28 cellular contexts compared by ENCODE assay signal in the genomic region with DNA sequence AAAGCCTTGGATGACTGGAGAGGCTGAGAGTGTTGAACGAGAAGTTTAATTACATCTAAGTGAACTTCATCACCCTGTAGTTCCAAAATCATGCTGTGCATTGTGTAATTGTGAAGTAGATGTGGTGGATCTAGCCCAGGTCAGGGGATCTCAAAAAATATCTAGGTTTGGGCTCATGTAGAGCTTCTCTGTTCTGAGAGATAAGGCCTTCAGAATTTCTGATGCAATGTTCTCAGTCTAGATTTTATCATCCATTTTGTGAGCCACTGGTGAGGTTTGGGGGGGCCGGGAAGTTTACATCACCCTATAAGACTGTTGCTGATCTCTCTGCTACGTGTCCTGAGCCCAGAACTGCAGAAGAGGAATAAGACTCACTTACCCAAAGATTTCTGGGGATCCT.
"Had no signal": no experiment of that assay in that cellular context is flagged by ENCODE, and none has a peak within 500 bp of the region (broad histone marks: within the 10 kb centered on the region; RNA-seq: fewer than 3 reads in every experiment).

No MANE protein-coding gene starts in this region.

- H3K4me3 ChIP-seq: neural progenitor cell, ovary, psoas muscle, right lobe of liver, sigmoid colon, stomach, thoracic aorta, thyroid gland, tibial nerve, upper lobe of left lung, vagina had no signal

- H3K4me2 ChIP-seq: neural progenitor cell had no signal

- H3K36me3 ChIP-seq: neural progenitor cell, ovary, right lobe of liver, sigmoid colon, stomach, thoracic aorta, thyroid gland, tibial nerve, upper lobe of left lung, vagina had no signal

- H3K9ac ChIP-seq: neural progenitor cell, parathyroid adenoma had no signal

- H2AFZ ChIP-seq: neural progenitor cell, parathyroid adenoma had no signal

- H3K4me1 ChIP-seq: neural progenitor cell, parathyroid adenoma, psoas muscle, right lobe of liver, sigmoid colon, stomach, thyroid gland, tibial nerve, upper lobe of left lung, vagina had no signal

- H3K9me3 ChIP-seq: ovary, psoas muscle, right lobe of liver, sigmoid colon, stomach, thoracic aorta, thyroid gland, tibial nerve, upper lobe of left lung, vagina had no signal

- H3K9me3 Mint-ChIP-seq: nephron; neural progenitor cell; stimulated activated naive CD8-positive, alpha-beta T cell treated with anti-CD3 and anti-CD28 coated beads, Interleukin-15, Interleukin-2, amounts not matched to agents 100 ng/mL and 50 ng/mL, for 24 hours had no signal

- H3K27ac ChIP-seq: neural progenitor cell, ovary, parathyroid adenoma, psoas muscle, right lobe of liver, sigmoid colon, stomach, thoracic aorta, thyroid gland, tibial nerve, upper lobe of left lung, vagina had no signal

- ATAC-seq: psoas muscle; right cardiac atrium; right lobe of liver; stimulated activated effector memory CD8-positive, alpha-beta T cell treated with anti-CD3 and anti-CD28 coated beads, Interleukin-12 subunit alpha, Interleukin-12 subunit beta, amount 100 ng/mL, for 72 hours; stimulated activated naive B cell treated with anti-CD40 and anti-IgM and Interleukin-4, amounts not matched to agents 10 μg/mL and 1 μg/mL and 100 μg/mL, for 72 hours had no signal

- DNase-seq: occipital lobe; ovary; posterior cingulate gyrus; psoas muscle; right cardiac atrium; right lobe of liver; sigmoid colon; small intestine; stimulated activated CD4-positive, alpha-beta T cell treated with anti-CD3 and anti-CD28 coated beads, Interleukin-15, amount 100 ng/mL, for 24 hours; stimulated activated CD4-positive, alpha-beta T cell treated with anti-CD3 and anti-CD28 coated beads, Interleukin-2, amount 100 ng/mL, for 24 hours; stimulated activated CD4-positive, alpha-beta T cell treated with anti-CD3 and anti-CD28 coated beads, Interleukin-2, amount 100 ng/mL, for 48 hours; stimulated activated CD4-positive, alpha-beta T cell treated with anti-CD3 and anti-CD28 coated beads, Interleukin-4, amount 100 ng/mL, for 24 hours; stimulated activated naive B cell treated with anti-CD40 and anti-IgM and Interleukin-4, amounts not matched to agents 10 μg/mL and 1 μg/mL and 100 μg/mL, for 72 hours; stimulated activated naive CD4-positive, alpha-beta T cell treated with Interleukin-2 at 50 U/mL for 16 hours; stomach; thyroid gland; trophoblast cell; upper lobe of left lung had no signal

- H3K79me2 ChIP-seq: parathyroid adenoma had no signal

- H3K4me1 Mint-ChIP-seq: nephron; stimulated activated effector memory CD8-positive, alpha-beta T cell treated with anti-CD3 and anti-CD28 coated beads, Interleukin-12 subunit alpha, Interleukin-12 subunit beta, amount 100 ng/mL, for 72 hours; stimulated activated naive B cell treated with anti-CD40 and anti-IgM and Interleukin-4, amounts not matched to agents 10 μg/mL and 1 μg/mL and 100 μg/mL, for 72 hours had no signal

- H3K27me3 Mint-ChIP-seq: progenitor cell of endocrine pancreas; stimulated activated naive B cell treated with anti-CD40 and anti-IgM and Interleukin-4, amounts not matched to agents 10 μg/mL and 1 μg/mL and 100 μg/mL, for 72 hours; stimulated activated naive CD8-positive, alpha-beta T cell treated with anti-CD3 and anti-CD28 coated beads, Interleukin-15, Interleukin-2, amounts not matched to agents 100 ng/mL and 50 ng/mL, for 24 hours had no signal

- H3K4me3 Mint-ChIP-seq: nephron; neural progenitor cell; stimulated activated effector memory CD8-positive, alpha-beta T cell treated with anti-CD3 and anti-CD28 coated beads, Interleukin-12 subunit alpha, Interleukin-12 subunit beta, amount 100 ng/mL, for 72 hours; stimulated activated naive B cell treated with anti-CD40 and anti-IgM and Interleukin-4, amounts not matched to agents 10 μg/mL and 1 μg/mL and 100 μg/mL, for 72 hours; stimulated activated naive CD8-positive, alpha-beta T cell treated with anti-CD3 and anti-CD28 coated beads, Interleukin-15, Interleukin-2, amounts not matched to agents 100 ng/mL and 50 ng/mL, for 24 hours had no signal

- H3K27ac Mint-ChIP-seq: nephron; neural progenitor cell; progenitor cell of endocrine pancreas; stimulated activated effector memory CD8-positive, alpha-beta T cell treated with anti-CD3 and anti-CD28 coated beads, Interleukin-12 subunit alpha, Interleukin-12 subunit beta, amount 100 ng/mL, for 72 hours; stimulated activated naive B cell treated with anti-CD40 and anti-IgM and Interleukin-4, amounts not matched to agents 10 μg/mL and 1 μg/mL and 100 μg/mL, for 72 hours; stimulated activated naive CD8-positive, alpha-beta T cell treated with anti-CD3 and anti-CD28 coated beads, Interleukin-15, Interleukin-2, amounts not matched to agents 100 ng/mL and 50 ng/mL, for 24 hours had no signal

- H3K36me3 Mint-ChIP-seq: neural progenitor cell; stimulated activated effector memory CD8-positive, alpha-beta T cell treated with anti-CD3 and anti-CD28 coated beads, Interleukin-12 subunit alpha, Interleukin-12 subunit beta, amount 100 ng/mL, for 72 hours; stimulated activated naive B cell treated with anti-CD40 and anti-IgM and Interleukin-4, amounts not matched to agents 10 μg/mL and 1 μg/mL and 100 μg/mL, for 72 hours had no signal

- FAIRE-seq: small intestine, urothelium cell line had no signal

- H3K27me3 ChIP-seq: neural progenitor cell, ovary, right lobe of liver, sigmoid colon, stomach, thyroid gland, tibial nerve, upper lobe of left lung, vagina had no signal
